ENCODE assay signal across 8 cellular contexts in the genomic region with DNA sequence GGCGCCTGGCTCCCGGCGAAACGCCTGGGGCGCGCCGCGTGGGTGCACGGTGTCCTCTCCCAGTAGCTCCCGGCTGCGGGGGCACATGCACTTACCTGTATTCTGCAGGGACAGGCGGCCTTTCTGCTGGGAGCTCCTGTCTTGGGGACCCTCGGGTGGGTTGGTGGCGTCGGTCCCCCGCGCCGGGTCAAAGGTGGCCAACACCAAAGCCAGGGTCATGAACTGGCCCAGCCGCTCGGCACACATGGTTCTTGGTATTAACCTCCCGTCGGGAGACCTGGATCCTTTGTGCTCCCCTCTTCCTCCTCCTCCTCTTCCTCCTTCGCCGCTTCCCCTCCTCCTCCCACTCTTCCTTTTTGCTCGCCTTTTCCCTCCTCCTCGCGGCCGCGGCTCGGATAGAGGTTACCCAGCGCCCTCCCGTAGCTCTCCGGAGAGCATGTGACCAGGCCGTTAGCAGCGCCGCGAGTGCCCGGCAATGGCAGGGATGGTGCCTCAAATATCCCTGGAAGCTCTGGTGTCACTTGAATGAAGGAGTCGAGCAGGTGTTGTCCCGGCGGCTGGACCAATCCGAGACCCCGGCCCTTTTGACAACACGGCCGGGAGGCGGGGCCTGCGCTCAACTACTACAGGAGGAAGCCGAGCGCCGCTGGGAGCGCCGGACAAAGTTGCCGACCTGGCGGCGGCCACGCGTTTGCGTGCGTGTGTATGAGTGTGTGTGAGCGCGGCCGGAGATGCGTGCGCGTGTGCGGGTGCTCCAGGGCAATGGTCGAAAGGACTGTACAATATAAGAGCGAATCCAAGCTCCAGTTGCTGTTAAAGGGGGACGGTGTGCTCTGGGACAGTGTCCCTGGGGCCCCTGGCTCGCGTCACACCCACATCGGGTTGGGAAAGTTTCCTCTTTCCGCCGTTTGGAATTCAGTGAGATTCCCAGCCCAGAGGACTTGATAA. TPM values are rescaled to one million over a fixed set of nuclear protein-coding genes. Genes with fewer than 3 reads are reported as not detected.
DNase-seq lines count a peak whose midpoint lies in the region; ATAC-seq and TF ChIP-seq lines count a peak whose summit lies in the region.

A gene with protein sequence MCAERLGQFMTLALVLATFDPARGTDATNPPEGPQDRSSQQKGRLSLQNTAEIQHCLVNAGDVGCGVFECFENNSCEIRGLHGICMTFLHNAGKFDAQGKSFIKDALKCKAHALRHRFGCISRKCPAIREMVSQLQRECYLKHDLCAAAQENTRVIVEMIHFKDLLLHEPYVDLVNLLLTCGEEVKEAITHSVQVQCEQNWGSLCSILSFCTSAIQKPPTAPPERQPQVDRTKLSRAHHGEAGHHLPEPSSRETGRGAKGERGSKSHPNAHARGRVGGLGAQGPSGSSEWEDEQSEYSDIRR (minus strand): TSS at position 467 of the 948 bp plus-strand sequence. CDS start 221 bp downstream, at position 246.

- in situ Hi-C loops in astrocyte of the cerebellum (cut with HindIII; ENCODE audit: low sequenced_read_pairs) = no loop called here
- in situ Hi-C loops in gastrocnemius medialis (cut with MboI; ENCODE audit: low sequenced_read_pairs in 4 of 4) = no loop called here

- DNase-seq in BJ (ENCODE audit: low read depth) = peak; percentile 70
- peak; percentile 91 to 96 for DNase-seq in NCI-H526 (lab: John Stamatoyannopoulos, UW)
- DNase-seq in astrocyte of the cerebellum (ENCODE audit: low read depth) = no peak
- peak; percentile 93 for DNase-seq in iPS DF 19.7 (ENCODE audit: low read depth, low spot score)
- DNase-seq in gastrocnemius medialis = peak; percentile 90 to 95
- DNase-seq in GDM1 (lab: John Stamatoyannopoulos, UW) = no peak

- peaks cover 8 to 28% of the 10 kb centered on the region in 2 donors for H3K4me1 ChIP-seq in gastrocnemius medialis

- intact Hi-C loops in gastrocnemius medialis (cut with DNase I; ENCODE audit: low total_unique reads) = loop anchor here (1.0 to 10.0 kb wide), 4 partner anchors 124 to 647 kb away; a partner anchor contains a TSS

- CTCF ChIA-PET in BJ (lab: Yijun Ruan, JAX) = interaction anchor here (0.8 to 3.1 kb wide), 5 partner anchors 28 to 245 kb away, joined by 3 to 25 read pairs (median 3); no protein-coding TSS in a partner anchor

- ATAC-seq in GM19025 (IDR thresholded peaks at IDR 0.05; ENCODE audit: low read depth, unreplicated experiment) = peak; percentile 44
- peak; percentile 34 for ATAC-seq in HG03378 (IDR thresholded peaks at IDR 0.05; ENCODE audit: unreplicated experiment)
- ATAC-seq in gastrocnemius medialis = peak; percentile 81 to 88

- peak within 1 kb of the TSS; percentile 68 to 83 (median 78) for H3K27ac ChIP-seq in gastrocnemius medialis

- peak; percentile 65 to 84 for TF ChIP-seq POLR2A in gastrocnemius medialis (IDR thresholded peaks at IDR 0.05)

- H3K27me3 ChIP-seq in BJ (ENCODE audit: control insufficient read depth, insufficient read depth, low read length) (no peaks in the 10 kb centered on the region), gastrocnemius medialis (peaks cover 0 to 3% (median 0%) of the 10 kb centered on the region in 3 donors)

- POLR2A ChIA-PET in BJ (lab: Charles Lee) = interaction anchor here (0.7 to 2.1 kb wide), 5 partner anchors 127 to 245 kb away, joined by 3 to 10 read pairs (median 5); no protein-coding TSS in a partner anchor

- TF ChIP-seq CTCF in BJ (IDR thresholded peaks at IDR 0.05; ENCODE audit: insufficient read depth, low read depth, low read length) (no peak; the same call in 1 of the 2 replicates), astrocyte of the cerebellum (IDR thresholded peaks at IDR 0.05; ENCODE audit: low read depth, low read length, missing control alignments) (no peak), gastrocnemius medialis (IDR thresholded peaks at IDR 0.05 in 4 of 5, conservative IDR thresholded peaks at IDR 0.05 in 1 of 5) (peak in 1 of 5 experiments; percentile 12)

- H3K36me3 ChIP-seq in BJ (ENCODE audit: control insufficient read depth, insufficient read depth, low read length) = peaks cover 15% of the 10 kb centered on the region
- H3K36me3 ChIP-seq in gastrocnemius medialis = peaks cover 0 to 2% of the 10 kb centered on the region in 2 donors

- no peaks in the 10 kb centered on the region for H3K9me3 ChIP-seq in gastrocnemius medialis

- H3K4me3 ChIP-seq in BJ (ENCODE audit: low read depth, low read length) (peak within 1 kb of the TSS; percentile 52), astrocyte of the cerebellum (ENCODE audit: low read depth, low read length) (peak within 1 kb of the TSS; percentile 63), gastrocnemius medialis (peak within 1 kb of the TSS; percentile 47 to 66 (median 62))

RNA-seq across cellular contexts. Expression of the gene that starts here (rescaled TPM):
- polyA plus RNA-seq in BJ (2011; rRNA removed) = 168 and 181 TPM in 2 replicates
- 148 and 149 TPM in 2 replicates for polyA minus RNA-seq in BJ (2011; rRNA and poly(A)+ RNA removed)
- total RNA-seq in gastrocnemius medialis = 10 to 100 TPM in 1 of 4 donors, 1 to 10 TPM in 2, under 1 TPM in 1; 0.39 to 12.7 (median 4.0) TPM

Comparison
In these comparisons a context has a peak if more than half of its experiments do, and no peak if none do; other contexts are left out.
1. DNase-seq: peak in BJ (single experiment), NCI-H526 (2 of 2), iPS DF 19.7 (single experiment) and gastrocnemius medialis (2 of 2); none in astrocyte of the cerebellum (single experiment) and GDM1 (single experiment).
2. ATAC-seq: peak in every context shown above with its lines; median percentile 84 in gastrocnemius medialis; 44 in GM19025; 34 in HG03378.
3. Peak in every context shown above with its lines, with median percentiles within 50 percentile points of each other: H3K4me3 ChIP-seq.